14 cellular contexts compared by ENCODE assay signal in the genomic region with DNA sequence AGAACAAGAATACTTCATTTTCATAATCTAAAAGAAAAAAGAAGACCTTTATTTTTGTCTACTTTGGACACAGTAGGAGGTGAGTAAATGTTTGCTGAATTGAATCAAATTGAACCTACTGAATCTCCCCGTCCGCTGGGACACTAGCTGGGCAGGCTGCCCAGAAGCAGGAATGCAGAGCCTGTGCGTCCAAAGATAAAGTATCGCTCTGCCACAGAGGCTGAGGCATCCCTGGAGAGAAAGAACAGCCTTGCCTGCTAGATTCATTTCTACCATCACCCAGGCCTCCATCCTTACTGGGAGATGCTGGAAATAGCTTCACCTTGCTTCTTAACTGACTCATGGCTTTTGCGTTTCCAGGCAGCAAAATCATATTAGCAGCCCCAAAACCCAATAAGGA.
DNase-seq lines count a peak whose midpoint lies in the region; ATAC-seq and TF ChIP-seq lines count a peak whose summit lies in the region.
"Had no signal": no experiment of that assay in that cellular context is flagged by ENCODE, and none has a peak within 500 bp of the region (broad histone marks: within the 10 kb centered on the region; RNA-seq: fewer than 3 reads in every experiment).

No MANE protein-coding gene starts in this region.

- H3K36me3 ChIP-seq in ovary, result no peaks in the 10 kb centered on the region

- no peak for TF ChIP-seq EP300 in ovary (IDR thresholded peaks at IDR 0.05)

- CTCF ChIA-PET in T-cell (lab: Charles Lee), result interaction anchor here (0.6 kb wide), 2 partner anchors 66 to 1738 kb away, joined by 3 to 10 read pairs; no protein-coding TSS in a partner anchor

- peak; percentile 33 for DNase-seq in DMS153 (lab: John Stamatoyannopoulos, UW)
- DNase-seq in NCI-H226, result peak; percentile 40
- peak; percentile 1 for DNase-seq in cerebellar cortex (ENCODE audit: low spot score)
- peak; percentile 75 for DNase-seq in left ventricle myocardium superior
- no peak for DNase-seq in ovary
- no peak for DNase-seq in T-cell
- DNase-seq: activated CD4-positive, alpha-beta memory T cell treated with anti-CD3 and anti-CD28 coated beads for 36 hours; amniotic stem cell; effector memory CD4-positive, alpha-beta T cell; EL; stimulated activated CD4-positive, alpha-beta T cell treated with anti-CD3 and anti-CD28 coated beads, Interleukin-2, amount 100 ng/mL, for 48 hours had no signal

- H3K4me1 Mint-ChIP-seq in T-cell, result no peaks in the 10 kb centered on the region

- H3K9me3 ChIP-seq in ovary, result no peaks in the 10 kb centered on the region

- H3K4me3 ChIP-seq in ovary, result no peak overlapping the region

- no peak for TF ChIP-seq POLR2A in ovary (IDR thresholded peaks at IDR 0.05)

- H3K27ac ChIP-seq in ovary, result no peak overlapping the region
- H3K27ac ChIP-seq: RWPE1 had no signal

- peaks cover 7 to 36% of the 10 kb centered on the region in 2 donors for H3K27me3 Mint-ChIP-seq in T-cell

- H3K27me3 ChIP-seq in ovary, result no peaks in the 10 kb centered on the region

- no peak overlapping the region for H3K27ac Mint-ChIP-seq in T-cell
- H3K27ac Mint-ChIP-seq: activated CD4-positive, alpha-beta memory T cell treated with anti-CD3 and anti-CD28 coated beads for 36 hours had no signal

- no peak for TF ChIP-seq CTCF in ovary (IDR thresholded peaks at IDR 0.05)

- H3K4me3 Mint-ChIP-seq in T-cell, result no peak overlapping the region
- H3K4me3 Mint-ChIP-seq: activated CD4-positive, alpha-beta memory T cell treated with anti-CD3 and anti-CD28 coated beads for 36 hours had no signal

- POLR2A ChIA-PET in T-cell (lab: Charles Lee), result no interaction called here

- H3K9me3 Mint-ChIP-seq in T-cell, result peaks cover 0 to 7% (median 3%) of the 10 kb centered on the region in 3 donors

- H3K4me1 ChIP-seq in ovary (ENCODE audit: insufficient read depth), result no peaks in the 10 kb centered on the region

- ATAC-seq in left ventricle myocardium superior, result peak; percentile 94
- ATAC-seq in HG02588 (IDR thresholded peaks at IDR 0.05; ENCODE audit: unreplicated experiment), result no peak
- ATAC-seq in HG02642 (IDR thresholded peaks at IDR 0.05; ENCODE audit: poor library complexity, unreplicated experiment), result no peak
- ATAC-seq in T-cell (replicated peaks in 1 of 4), result no peak

- no peaks in the 10 kb centered on the region for H3K36me3 Mint-ChIP-seq in T-cell
- H3K36me3 Mint-ChIP-seq: activated CD4-positive, alpha-beta memory T cell treated with anti-CD3 and anti-CD28 coated beads for 36 hours had no signal

- intact Hi-C loops in left ventricle myocardium superior (cut with micrococcal nuclease), result no loop called here
- intact Hi-C loops in ovary (cut with DNase I), result no loop called here

- 18 to 29% (median 21%) methylated on average over 5 of the region's 5 CpGs for WGBS in ovary, 3 donors

Comparison
In these comparisons a context has a peak if more than half of its experiments do, and no peak if none do; other contexts are left out.
1. DNase-seq: peak in DMS153 (single experiment), NCI-H226 (single experiment), cerebellar cortex (single experiment) and left ventricle myocardium superior (single experiment); none in ovary (0 of 5) and T-cell (0 of 34).